In genomic region chr10:82463165-82463564, GRCh38 we compare ENCODE assay signal across 20 cellular contexts.
"Had no signal": no experiment of that assay in that cellular context is flagged by ENCODE, and none has a peak within 500 bp of the region (broad histone marks: within the 10 kb centered on the region; RNA-seq: fewer than 3 reads in every experiment).

No MANE protein-coding gene starts in this region.

- H3K4me1 ChIP-seq: body of pancreas, prostate gland, testis had no signal

- ATAC-seq: activated CD8-positive, alpha-beta memory T cell treated with anti-CD3 and anti-CD28 coated beads, Interleukin-2, amount 10 ng/mL, durations not matched to agents 7 days and 5 days; activated CD8-positive, alpha-beta T cell treated with anti-CD3 and anti-CD28 coated beads for 36 hours; body of pancreas; left ventricle myocardium superior; natural killer cell treated with Interleukin-12 subunit alpha and Interleukin-12 subunit beta and Interleukin-15 and Interleukin-18, amount 100 ng/mL, for 72 hours had no signal

- FAIRE-seq: endometrium, frontal cortex had no signal

- H3K27me3 ChIP-seq: body of pancreas, ovary, testis had no signal

- H3K27ac ChIP-seq: body of pancreas, ovary, prostate gland, testis, VCaP had no signal

- DNase-seq: activated CD4-positive, alpha-beta T cell treated with anti-CD3 and anti-CD28 coated beads, Interleukin-2, amount 10 ng/mL, durations not matched to agents 7 days and 5 days; activated CD4-positive, CD25-positive, alpha-beta regulatory T cell treated with anti-CD3 and anti-CD28 coated beads, Interleukin-2, amount 50 U/mL, for 72 hours; activated CD8-positive, alpha-beta memory T cell treated with anti-CD3 and anti-CD28 coated beads, Interleukin-2, amount 10 ng/mL, durations not matched to agents 7 days and 5 days; activated CD8-positive, alpha-beta T cell treated with anti-CD3 and anti-CD28 coated beads for 36 hours; activated gamma-delta T cell treated with Interleukin-2 at 50 U/mL for 16 hours; anterior cingulate cortex; erythroblast; hippocampal formation; left ventricle myocardium superior; ovary; stimulated activated CD4-positive, alpha-beta T cell treated with anti-CD3 and anti-CD28 coated beads, Interleukin-4, amount 100 ng/mL, for 1 hour; stimulated activated naive CD4-positive, alpha-beta T cell; testis; trophoblast cell had no signal

- H3K36me3 ChIP-seq: ovary, prostate gland had no signal

- H3K4me3 ChIP-seq: body of pancreas, ovary, prostate gland, testis had no signal

- H3K9me3 ChIP-seq: body of pancreas, ovary, prostate gland, testis had no signal
